Comparison of ENCODE assay signal across 31 cellular contexts in the genomic region with DNA sequence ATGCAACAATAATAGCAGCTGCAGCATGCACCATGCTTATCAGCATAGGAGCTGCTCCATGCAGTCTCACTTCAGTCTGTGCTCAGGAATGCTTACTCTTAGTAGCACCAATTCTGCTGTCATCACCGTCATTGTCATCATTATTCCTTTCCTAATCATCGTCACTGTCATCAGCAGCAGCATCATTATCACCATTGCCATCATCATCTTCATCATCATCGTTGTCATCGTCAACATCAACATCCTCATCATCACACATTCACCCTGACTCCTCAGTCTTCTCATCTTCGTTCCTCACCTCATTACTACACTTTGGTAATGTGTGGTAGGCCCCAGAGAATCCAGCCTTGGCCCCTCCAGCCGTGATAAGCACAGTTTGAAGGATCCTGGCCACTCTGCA.
"Had no signal": no experiment of that assay in that cellular context is flagged by ENCODE, and none has a peak within 500 bp of the region (broad histone marks: within the 10 kb centered on the region; RNA-seq: fewer than 3 reads in every experiment).

No MANE protein-coding gene starts in this region.

- FAIRE-seq: TTC549 had no signal

- H3K36me3 ChIP-seq: Peyer's patch, SJSA1 had no signal

- H3K9ac ChIP-seq: SK-N-SH had no signal

- H3K9me2 ChIP-seq: SK-N-SH had no signal

- H3K27ac ChIP-seq: Peyer's patch, SJSA1 had no signal

- H3K4me3 ChIP-seq: Peyer's patch, SJSA1 had no signal

- H3K27me3 ChIP-seq: Peyer's patch, SJSA1 had no signal

- DNase-seq: activated CD4-positive, alpha-beta memory T cell treated with anti-CD3 and anti-CD28 coated beads, Interleukin-2, amount 10 ng/mL, durations not matched to agents 7 days and 5 days; activated CD4-positive, alpha-beta T cell treated with anti-CD3 and anti-CD28 coated beads for 36 hours; activated CD4-positive, alpha-beta T cell treated with anti-CD3 and anti-CD28 coated beads, Interleukin-2, amount 50 U/mL, for 1 hour; activated CD8-positive, alpha-beta memory T cell treated with anti-CD3 and anti-CD28 coated beads for 24 hours; activated CD8-positive, alpha-beta memory T cell treated with anti-CD3 and anti-CD28 coated beads, Interleukin-2, amount 10 ng/mL, durations not matched to agents 7 days and 5 days; activated CD8-positive, alpha-beta memory T cell treated with anti-CD3 and anti-CD28 coated beads, Interleukin-2, amount 50 U/mL, for 48 hours; activated effector memory CD4-positive, alpha-beta T cell treated with Interleukin-2 at 50 U/mL for 16 hours; activated naive CD4-positive, alpha-beta T cell treated with anti-CD3 and anti-CD28 coated beads, Interleukin-2, amount 50 U/mL, for 16 hours; activated naive CD8-positive, alpha-beta T cell treated with anti-CD3 and anti-CD28 coated beads for 36 hours; activated T-cell treated with anti-CD3 and anti-CD28 coated beads, Interleukin-2, amount 50 U/mL, for 48 hours; amniotic stem cell; aorta; cerebellar nuclear complex; NCI-H1092 treated with DMSO at 0.1 percent for 48 hours; NCI-H1417; NCI-H146; NCI-H187; NCI-H2029 treated with DMSO at 0.1 percent for 48 hours; NCI-H2107; NCI-H2171; NCI-H510A; NCI-H526; NCI-H748 treated with DMSO at 0.1 percent for 48 hours; NK-92 treated with Interleukin-12 subunit alpha and Interleukin-12 subunit beta, amount 100 ng/mL, for 24 hours; PC-3; Peyer's patch; RPMI8226; SHP77 treated with DMSO at 0.1 percent for 48 hours; SK-N-SH had no signal

- H3K4me2 ChIP-seq: SK-N-SH had no signal

- H3K9me3 ChIP-seq: Peyer's patch, SJSA1, SK-N-SH had no signal
